11 cellular contexts compared by ENCODE assay signal in genomic region chr11:94680426-94680825, GRCh38.
"Had no signal": no experiment of that assay in that cellular context is flagged by ENCODE, and none has a peak within 500 bp of the region (broad histone marks: within the 10 kb centered on the region; RNA-seq: fewer than 3 reads in every experiment).

No MANE protein-coding gene starts in this region.

- ATAC-seq: GM23338, HCT116 had no signal

- H3K4me2 ChIP-seq: GM23338 had no signal

- FAIRE-seq: H1, H54 had no signal

- H3K36me3 ChIP-seq: HAP-1 had no signal

- H3K27ac ChIP-seq: GM23248 had no signal

- H3K9ac ChIP-seq: GM23248 had no signal

- DNase-seq: GM23248, GOT3, H7, H9, HCEC 1CT, HFFc6 had no signal

- H3K4me3 ChIP-seq: GM23248, GM23338, HAP-1 had no signal

- H2AFZ ChIP-seq: GM23248, GM23338 had no signal

- H3K4me1 ChIP-seq: HAP-1 had no signal

- H3K9me3 ChIP-seq: HAP-1 had no signal
